7 cellular contexts compared by ENCODE assay signal in genomic region chr12:115451785-115452736, GRCh38.
DNase-seq lines count a peak whose midpoint lies in the region; ATAC-seq and TF ChIP-seq lines count a peak whose summit lies in the region.

No MANE protein-coding gene starts in this region.

- in situ Hi-C loops in brain microvascular endothelial cell (cut with HindIII; ENCODE audit: low pct_ligation_motif_present, low sequenced_read_pairs), result no loop called here

- peak; percentile 53 for ATAC-seq in GM18868 (IDR thresholded peaks at IDR 0.05; ENCODE audit: unreplicated experiment)
- peak; percentile 71 for ATAC-seq in left lung
- no peak for ATAC-seq in thoracic aorta (ENCODE audit: insufficient number of reproducible peaks, low FRiP score, low read depth)
- ATAC-seq in GM18909 (IDR thresholded peaks at IDR 0.05; ENCODE audit: poor library complexity, unreplicated experiment), result no peak

- H3K4me3 ChIP-seq in brain microvascular endothelial cell (ENCODE audit: low read depth, low read length), result peak overlapping the region; percentile 33
- H3K4me3 ChIP-seq in left lung, result no peak overlapping the region
- H3K4me3 ChIP-seq in thoracic aorta, result peak overlapping the region; percentile 55

- DNase-seq in NCI-H2029 (lab: John Stamatoyannopoulos, UW), result peak; percentile 77
- no peak for DNase-seq in brain microvascular endothelial cell
- no peak for DNase-seq in left lung
- no peak for DNase-seq in thoracic aorta (ENCODE audit: low spot score)
- no peak for DNase-seq in H4 (ENCODE audit: low spot score)

- no peaks in the 10 kb centered on the region for H3K27me3 ChIP-seq in brain microvascular endothelial cell (replicated peaks)
- H3K27me3 ChIP-seq in left lung, result peaks cover 0 to 34% of the 10 kb centered on the region in 2 donors
- H3K27me3 ChIP-seq in thoracic aorta (replicated peaks; ENCODE audit: insufficient read depth), result no peaks in the 10 kb centered on the region

- H3K4me1 ChIP-seq in left lung (peaks cover 0 to 8% of the 10 kb centered on the region in 2 donors), thoracic aorta (ENCODE audit: control insufficient read depth in 1 of 2, low read depth in 2 of 2) (peaks cover 0 to 4% of the 10 kb centered on the region in 2 donors)

- intact Hi-C loops in left lung (cut with DNase I), result no loop called here

- no peak overlapping the region for H3K27ac ChIP-seq in brain microvascular endothelial cell
- H3K27ac ChIP-seq in left lung, result no peak overlapping the region
- H3K27ac ChIP-seq in thoracic aorta, result no peak overlapping the region

- H3K36me3 ChIP-seq in brain microvascular endothelial cell (replicated peaks) (no peaks in the 10 kb centered on the region), left lung (no peaks in the 10 kb centered on the region), thoracic aorta (no peaks in the 10 kb centered on the region)

- TF ChIP-seq CTCF in brain microvascular endothelial cell (IDR thresholded peaks at IDR 0.05; ENCODE audit: low read depth, low read length, missing control alignments), result no peak
- no peak for TF ChIP-seq CTCF in left lung (IDR thresholded peaks at IDR 0.05)
- TF ChIP-seq CTCF in thoracic aorta (IDR thresholded peaks at IDR 0.05), result no peak

- H3K9me3 ChIP-seq in left lung (no peaks in the 10 kb centered on the region), thoracic aorta (no peaks in the 10 kb centered on the region)

Comparison
In these comparisons a context has a peak if more than half of its experiments do, and no peak if none do; other contexts are left out.
1. ATAC-seq: peak in GM18868 (single experiment) and left lung (single experiment); none in thoracic aorta (single experiment) and GM18909 (single experiment).
2. H3K4me3 ChIP-seq: peak in brain microvascular endothelial cell (single experiment) and thoracic aorta (single experiment); none in left lung (0 of 2).